Comparison of ENCODE assay signal across 35 cellular contexts in the genomic region with DNA sequence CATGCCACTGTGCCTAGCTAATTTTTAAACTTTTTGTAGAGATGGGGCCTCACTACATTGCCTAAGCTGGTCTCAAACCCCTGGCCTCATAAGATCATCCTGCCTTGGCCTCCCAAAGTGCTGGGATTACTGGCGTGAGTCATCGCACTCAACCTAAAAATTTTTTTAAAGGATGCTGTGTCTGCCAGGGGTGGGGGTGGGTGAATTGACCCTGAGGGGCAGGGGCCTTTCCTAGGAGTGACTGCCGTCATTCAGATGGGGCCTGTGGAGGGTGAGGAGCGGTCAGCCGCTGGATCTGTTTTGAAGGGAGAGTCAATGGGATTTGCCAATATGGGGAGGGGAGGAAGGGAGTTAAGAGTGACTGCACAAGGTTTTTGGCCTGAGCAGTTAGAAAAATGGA.
"Had no signal": no experiment of that assay in that cellular context is flagged by ENCODE, and none has a peak within 500 bp of the region (broad histone marks: within the 10 kb centered on the region; RNA-seq: fewer than 3 reads in every experiment).

No MANE protein-coding gene starts in this region.

- H3K4me3 ChIP-seq: ascending aorta, cardiac muscle cell, SJSA1 had no signal

- H3K27ac ChIP-seq: ascending aorta, cardiac muscle cell, SJSA1 had no signal

- FAIRE-seq: TTC549 had no signal

- H3K4me2 ChIP-seq: SK-N-SH had no signal

- H3K4me1 Mint-ChIP-seq: activated B cell treated with CpG ODN at 0.5 μM for 24 hours; activated CD4-positive, alpha-beta memory T cell treated with anti-CD3 and anti-CD28 coated beads, Interleukin-2, amount 10 ng/mL, durations not matched to agents 7 days and 5 days; activated naive CD8-positive, alpha-beta T cell treated with anti-CD3 and anti-CD28 coated beads for 36 hours; activated T-helper 17 cell treated with anti-CD3 and anti-CD28 coated beads, Interleukin-2, amount 50 U/mL, for 72 hours; central memory CD8-positive, alpha-beta T cell had no signal

- H3K9me3 ChIP-seq: ascending aorta, SJSA1, SK-N-SH had no signal

- H3K27me3 ChIP-seq: ascending aorta, cardiac muscle cell, SJSA1 had no signal

- H3K9ac ChIP-seq: SK-N-SH had no signal

- H3K4me1 ChIP-seq: ascending aorta, SJSA1 had no signal

- ATAC-seq: activated T-cell treated with anti-CD3 and anti-CD28 coated beads, Interleukin-2, amount 50 U/mL, for 72 hours; activated T-helper 17 cell treated with anti-CD3 and anti-CD28 coated beads, Interleukin-2, amount 50 U/mL, for 72 hours; Panc1 had no signal

- H3K4me3 Mint-ChIP-seq: activated B cell treated with CpG ODN at 0.5 μM for 24 hours; activated CD4-positive, alpha-beta memory T cell treated with anti-CD3 and anti-CD28 coated beads, Interleukin-2, amount 10 ng/mL, durations not matched to agents 7 days and 5 days; activated naive CD8-positive, alpha-beta T cell treated with anti-CD3 and anti-CD28 coated beads for 36 hours; activated T-cell treated with anti-CD3 and anti-CD28 coated beads, Interleukin-2, amount 50 U/mL, for 72 hours; activated T-helper 17 cell treated with anti-CD3 and anti-CD28 coated beads, Interleukin-2, amount 50 U/mL, for 72 hours; central memory CD8-positive, alpha-beta T cell; T-helper 1 cell treated with Interleukin-12 subunit alpha and Interleukin-12 subunit beta and Interleukin-4 antibody, amounts not matched to agents 30 μg/mL and 1 μg/mL, for 36 hours; T-helper 2 cell treated with Interferon-gamma antibody and Interleukin-4, amounts not matched to agents 5 μg/mL and 100 μg/mL, for 36 hours had no signal

- H3K27me3 Mint-ChIP-seq: activated naive CD8-positive, alpha-beta T cell treated with anti-CD3 and anti-CD28 coated beads for 36 hours had no signal

- H3K9me3 Mint-ChIP-seq: activated B cell treated with CpG ODN at 0.5 μM for 24 hours; activated CD4-positive, alpha-beta memory T cell treated with anti-CD3 and anti-CD28 coated beads, Interleukin-2, amount 10 ng/mL, durations not matched to agents 7 days and 5 days; activated naive CD8-positive, alpha-beta T cell treated with anti-CD3 and anti-CD28 coated beads for 36 hours; activated T-cell treated with anti-CD3 and anti-CD28 coated beads, Interleukin-2, amount 50 U/mL, for 72 hours; activated T-helper 17 cell treated with anti-CD3 and anti-CD28 coated beads, Interleukin-2, amount 50 U/mL, for 72 hours; central memory CD8-positive, alpha-beta T cell; T-helper 1 cell treated with Interleukin-12 subunit alpha and Interleukin-12 subunit beta and Interleukin-4 antibody, amounts not matched to agents 30 μg/mL and 1 μg/mL, for 36 hours; T-helper 2 cell treated with Interferon-gamma antibody and Interleukin-4, amounts not matched to agents 5 μg/mL and 100 μg/mL, for 36 hours had no signal

- DNase-seq: activated B cell treated with CpG ODN at 0.5 μM for 24 hours; activated CD4-positive, alpha-beta memory T cell treated with anti-CD3 and anti-CD28 coated beads, Interleukin-2, amount 10 ng/mL, durations not matched to agents 7 days and 5 days; activated CD4-positive, alpha-beta T cell treated with anti-CD3 and anti-CD28 coated beads for 48 hours; activated CD4-positive, CD25-positive, alpha-beta regulatory T cell treated with anti-CD3 and anti-CD28 coated beads, Interleukin-2, amount 50 U/mL, for 72 hours; activated effector memory CD4-positive, alpha-beta T cell treated with anti-CD3 and anti-CD28 coated beads, Interleukin-2, amount 50 U/mL, for 16 hours; activated naive CD4-positive, alpha-beta T cell; activated naive CD4-positive, alpha-beta T cell treated with anti-CD3 and anti-CD28 coated beads, Interleukin-2, amount 50 U/mL, for 16 hours; activated naive CD8-positive, alpha-beta T cell treated with anti-CD3 and anti-CD28 coated beads for 36 hours; activated T-cell treated with anti-CD3 and anti-CD28 coated beads, Interleukin-2, amount 50 U/mL, for 1 hour; activated T-cell treated with anti-CD3 and anti-CD28 coated beads, Interleukin-2, amount 50 U/mL, for 72 hours; amygdala; Kasumi-1; KG1; MM.1S; NCI-H1092 treated with DMSO at 0.1 percent for 48 hours; NCI-H1417; NCI-H146; NCI-H187; NCI-H2029 treated with DMSO at 0.1 percent for 48 hours; NCI-H2107; NCI-H2171; NCI-H510A; NCI-H526; NCI-H774; SHP77; SK-N-SH had no signal

- H3K36me3 Mint-ChIP-seq: activated naive CD8-positive, alpha-beta T cell treated with anti-CD3 and anti-CD28 coated beads for 36 hours had no signal

- H3K27ac Mint-ChIP-seq: activated B cell treated with CpG ODN at 0.5 μM for 24 hours; activated CD4-positive, alpha-beta memory T cell treated with anti-CD3 and anti-CD28 coated beads, Interleukin-2, amount 10 ng/mL, durations not matched to agents 7 days and 5 days; activated naive CD8-positive, alpha-beta T cell treated with anti-CD3 and anti-CD28 coated beads for 36 hours; activated T-cell treated with anti-CD3 and anti-CD28 coated beads, Interleukin-2, amount 50 U/mL, for 72 hours; activated T-helper 17 cell treated with anti-CD3 and anti-CD28 coated beads, Interleukin-2, amount 50 U/mL, for 72 hours; T-helper 1 cell treated with Interleukin-12 subunit alpha and Interleukin-12 subunit beta and Interleukin-4 antibody, amounts not matched to agents 30 μg/mL and 1 μg/mL, for 36 hours; T-helper 2 cell treated with Interferon-gamma antibody and Interleukin-4, amounts not matched to agents 5 μg/mL and 100 μg/mL, for 36 hours had no signal

- H3K36me3 ChIP-seq: ascending aorta, cardiac muscle cell, SJSA1 had no signal
